In genomic region chr14:78398216-78398615, GRCh38 we compare ENCODE assay signal across 25 cellular contexts.
"Had no signal": no experiment of that assay in that cellular context is flagged by ENCODE, and none has a peak within 500 bp of the region (broad histone marks: within the 10 kb centered on the region; RNA-seq: fewer than 3 reads in every experiment).

No MANE protein-coding gene starts in this region.

- H3K36me3 Mint-ChIP-seq: mesothelial cell of epicardium, naive B cell had no signal

- H3K36me3 ChIP-seq: esophagus muscularis mucosa, gastroesophageal sphincter, heart right ventricle, left lung, lower lobe of right lung had no signal

- H3K27ac ChIP-seq: coronary artery, dorsolateral prefrontal cortex, esophagus muscularis mucosa, foreskin keratinocyte, gastroesophageal sphincter, heart right ventricle, left lung, lower lobe of right lung had no signal

- H3K4me1 Mint-ChIP-seq: mesothelial cell of epicardium, naive B cell had no signal

- H3K9me3 ChIP-seq: esophagus muscularis mucosa, gastroesophageal sphincter, left lung, lower lobe of right lung, mucosa of descending colon had no signal

- H3K9me3 Mint-ChIP-seq: mesothelial cell of epicardium had no signal

- H3K27me3 ChIP-seq: dorsolateral prefrontal cortex, foreskin keratinocyte, left lung had no signal

- H3K4me1 ChIP-seq: esophagus muscularis mucosa, foreskin keratinocyte, gastroesophageal sphincter, heart right ventricle, left lung, lower lobe of right lung had no signal

- ATAC-seq: foreskin keratinocyte, gastroesophageal sphincter, heart right ventricle, left cardiac atrium, left lung, left ventricle myocardium superior, lower lobe of right lung, mucosa of descending colon had no signal

- DNase-seq: dermis blood vessel endothelial cell; dorsolateral prefrontal cortex; effector CD4-positive, alpha-beta T cell; effector memory CD4-positive, alpha-beta T cell; foreskin keratinocyte; glutamatergic neuron; head of caudate nucleus; heart right ventricle; hippocampal formation; left cardiac atrium; left lung; left ventricle myocardium superior; lower lobe of right lung; mesenchymal stem cell; mucosa of descending colon; naive B cell had no signal

- H3K4me3 ChIP-seq: coronary artery, dorsolateral prefrontal cortex, esophagus muscularis mucosa, gastroesophageal sphincter, heart right ventricle, left lung, lower lobe of right lung, mucosa of descending colon had no signal

- FAIRE-seq: colon, endothelial cell of umbilical vein, frontal cortex, islet of Langerhans, keratinocyte had no signal

- H3K27ac Mint-ChIP-seq: mesothelial cell of epicardium, naive B cell had no signal

- H3K4me3 Mint-ChIP-seq: mesothelial cell of epicardium, naive B cell had no signal
